ENCODE assay signal across 2 cellular contexts in genomic region chr5:92002875-92003274, GRCh38.
TF ChIP-seq lines count a peak whose summit lies in the region.

No MANE protein-coding gene starts in this region.

TF ChIP-seq in SK-N-SH treated with all-trans-retinoic acid at 6 μM for 48 hours, 23 proteins besides CTCF, POLR2A, EP300 and RAD21 (continued from another document):
- no peak for TF ChIP-seq PPARA (CRISPR knock-in tag; IDR thresholded peaks at IDR 0.05; ENCODE audit: borderline replicate concordance)

TF ChIP-seq in SK-N-SH, 30 proteins besides CTCF, POLR2A, EP300 and RAD21 (continued from another document):
- TF ChIP-seq, protein P1, sequence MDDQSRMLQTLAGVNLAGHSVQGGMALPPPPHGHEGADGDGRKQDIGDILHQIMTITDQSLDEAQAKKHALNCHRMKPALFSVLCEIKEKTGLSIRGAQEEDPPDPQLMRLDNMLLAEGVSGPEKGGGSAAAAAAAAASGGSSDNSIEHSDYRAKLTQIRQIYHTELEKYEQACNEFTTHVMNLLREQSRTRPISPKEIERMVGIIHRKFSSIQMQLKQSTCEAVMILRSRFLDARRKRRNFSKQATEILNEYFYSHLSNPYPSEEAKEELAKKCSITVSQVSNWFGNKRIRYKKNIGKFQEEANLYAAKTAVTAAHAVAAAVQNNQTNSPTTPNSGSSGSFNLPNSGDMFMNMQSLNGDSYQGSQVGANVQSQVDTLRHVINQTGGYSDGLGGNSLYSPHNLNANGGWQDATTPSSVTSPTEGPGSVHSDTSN (IDR thresholded peaks at IDR 0.05) = no peak
- TF ChIP-seq POLR2AphosphoS5 (IDR thresholded peaks at IDR 0.05; ENCODE audit: low read depth, low read length) (no peak), USF1 (IDR thresholded peaks at IDR 0.05; ENCODE audit: borderline replicate concordance, low read depth) (no peak), RXRA (IDR thresholded peaks at IDR 0.05; ENCODE audit: borderline replicate concordance, low read depth) (no peak), SMC3 (IDR thresholded peaks at IDR 0.05; ENCODE audit: low read depth, low read length) (no peak)
- TF ChIP-seq, protein P2, sequence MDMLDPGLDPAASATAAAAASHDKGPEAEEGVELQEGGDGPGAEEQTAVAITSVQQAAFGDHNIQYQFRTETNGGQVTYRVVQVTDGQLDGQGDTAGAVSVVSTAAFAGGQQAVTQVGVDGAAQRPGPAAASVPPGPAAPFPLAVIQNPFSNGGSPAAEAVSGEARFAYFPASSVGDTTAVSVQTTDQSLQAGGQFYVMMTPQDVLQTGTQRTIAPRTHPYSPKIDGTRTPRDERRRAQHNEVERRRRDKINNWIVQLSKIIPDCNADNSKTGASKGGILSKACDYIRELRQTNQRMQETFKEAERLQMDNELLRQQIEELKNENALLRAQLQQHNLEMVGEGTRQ (IDR thresholded peaks at IDR 0.05; ENCODE audit: borderline replicate concordance, low read depth, low read length) = no peak
